ENCODE assay signal across 26 cellular contexts in genomic region chr18:42338683-42339082, GRCh38.
DNase-seq lines count a peak whose midpoint lies in the region; ATAC-seq and TF ChIP-seq lines count a peak whose summit lies in the region.
"Had no signal": no experiment of that assay in that cellular context is flagged by ENCODE, and none has a peak within 500 bp of the region (broad histone marks: within the 10 kb centered on the region; RNA-seq: fewer than 3 reads in every experiment).

No MANE protein-coding gene starts in this region.

- H3K9me3 ChIP-seq in HAP-1 = peaks cover 15% of the 10 kb centered on the region
- H3K9me3 ChIP-seq: body of pancreas, gastrocnemius medialis, psoas muscle had no signal

- H3K27me3 Mint-ChIP-seq in nephron progenitor cell (ENCODE audit: low read depth, poor library complexity) = peaks cover 5% of the 10 kb centered on the region
- H3K27me3 Mint-ChIP-seq in natural killer cell treated with Interleukin-12 subunit alpha and Interleukin-12 subunit beta and Interleukin-15 and Interleukin-18, amount 100 ng/mL, for 72 hours = no peaks in the 10 kb centered on the region
- H3K27me3 Mint-ChIP-seq: activated CD4-positive, alpha-beta T cell treated with anti-CD3 and anti-CD28 coated beads, Interleukin-2, amount 10 ng/mL, durations not matched to agents 7 days and 5 days; activated naive CD8-positive, alpha-beta T cell treated with anti-CD3 and anti-CD28 coated beads for 36 hours; activated T-helper 17 cell treated with anti-CD3 and anti-CD28 coated beads, Interleukin-2, amount 50 U/mL, for 72 hours; CD4-positive, CD25-positive, alpha-beta regulatory T cell had no signal

- H3K4me1 Mint-ChIP-seq in nephron progenitor cell = peaks cover 24% of the 10 kb centered on the region
- no peaks in the 10 kb centered on the region for H3K4me1 Mint-ChIP-seq in natural killer cell treated with Interleukin-12 subunit alpha and Interleukin-12 subunit beta and Interleukin-15 and Interleukin-18, amount 100 ng/mL, for 72 hours (ENCODE audit: low read depth in 2 of 2)
- H3K4me1 Mint-ChIP-seq: activated CD4-positive, alpha-beta T cell treated with anti-CD3 and anti-CD28 coated beads, Interleukin-2, amount 10 ng/mL, durations not matched to agents 7 days and 5 days; activated naive CD8-positive, alpha-beta T cell treated with anti-CD3 and anti-CD28 coated beads for 36 hours; activated T-helper 17 cell treated with anti-CD3 and anti-CD28 coated beads, Interleukin-2, amount 50 U/mL, for 72 hours; CD4-positive, CD25-positive, alpha-beta regulatory T cell; stimulated activated effector memory CD8-positive, alpha-beta T cell treated with anti-CD3 and anti-CD28 coated beads, Interleukin-12 subunit alpha, Interleukin-12 subunit beta, amount 100 ng/mL, for 72 hours had no signal

- no peak overlapping the region for H3K4me3 ChIP-seq in HAP-1
- H3K4me3 ChIP-seq: body of pancreas, esophagus squamous epithelium, gastrocnemius medialis, left lung, psoas muscle, SK-N-MC, skin epidermis had no signal

- no peak for TF ChIP-seq CTCF in nephron progenitor cell (IDR thresholded peaks at IDR 0.05)

- in situ Hi-C loops in HAP-1 (cut with MboI; ENCODE audit: low sequenced_read_pairs) = no loop called here

- H3K36me3 ChIP-seq in HAP-1 (replicated peaks) = no peaks in the 10 kb centered on the region
- H3K36me3 ChIP-seq: esophagus squamous epithelium, gastrocnemius medialis, left lung had no signal

- H3K36me3 Mint-ChIP-seq in nephron progenitor cell (ENCODE audit: low read depth) = peaks cover 25% of the 10 kb centered on the region
- H3K36me3 Mint-ChIP-seq in natural killer cell treated with Interleukin-12 subunit alpha and Interleukin-12 subunit beta and Interleukin-15 and Interleukin-18, amount 100 ng/mL, for 72 hours = no peaks in the 10 kb centered on the region
- H3K36me3 Mint-ChIP-seq: activated naive CD8-positive, alpha-beta T cell treated with anti-CD3 and anti-CD28 coated beads for 36 hours; stimulated activated effector memory CD8-positive, alpha-beta T cell treated with anti-CD3 and anti-CD28 coated beads, Interleukin-12 subunit alpha, Interleukin-12 subunit beta, amount 100 ng/mL, for 72 hours had no signal

- H3K27ac Mint-ChIP-seq in nephron progenitor cell = peak overlapping the region; percentile 70
- no peak overlapping the region for H3K27ac Mint-ChIP-seq in natural killer cell treated with Interleukin-12 subunit alpha and Interleukin-12 subunit beta and Interleukin-15 and Interleukin-18, amount 100 ng/mL, for 72 hours
- H3K27ac Mint-ChIP-seq: activated CD4-positive, alpha-beta T cell treated with anti-CD3 and anti-CD28 coated beads, Interleukin-2, amount 10 ng/mL, durations not matched to agents 7 days and 5 days; activated naive CD8-positive, alpha-beta T cell treated with anti-CD3 and anti-CD28 coated beads for 36 hours; activated T-helper 17 cell treated with anti-CD3 and anti-CD28 coated beads, Interleukin-2, amount 50 U/mL, for 72 hours; CD4-positive, CD25-positive, alpha-beta regulatory T cell; stimulated activated effector memory CD8-positive, alpha-beta T cell treated with anti-CD3 and anti-CD28 coated beads, Interleukin-12 subunit alpha, Interleukin-12 subunit beta, amount 100 ng/mL, for 72 hours had no signal

- peaks cover 39% of the 10 kb centered on the region for H3K9me3 Mint-ChIP-seq in nephron progenitor cell
- H3K9me3 Mint-ChIP-seq in natural killer cell treated with Interleukin-12 subunit alpha and Interleukin-12 subunit beta and Interleukin-15 and Interleukin-18, amount 100 ng/mL, for 72 hours = peaks cover 18% of the 10 kb centered on the region
- H3K9me3 Mint-ChIP-seq: activated CD4-positive, alpha-beta T cell treated with anti-CD3 and anti-CD28 coated beads, Interleukin-2, amount 10 ng/mL, durations not matched to agents 7 days and 5 days; activated naive CD8-positive, alpha-beta T cell treated with anti-CD3 and anti-CD28 coated beads for 36 hours had no signal

- DNase-seq in HAP-1 (ENCODE audit: low spot score in 2 of 2) (peak; percentile 18 to 77), NCI-H69 (lab: John Stamatoyannopoulos, UW) (peak; percentile 90), iPS-NIHi11 (ENCODE audit: low spot score) (peak; percentile 35), nephron progenitor cell (no peak), NCI-H524 treated with DMSO at 0.1 percent for 48 hours (lab: John Stamatoyannopoulos, UW) (no peak)
- DNase-seq in natural killer cell treated with Interleukin-12 subunit alpha and Interleukin-12 subunit beta and Interleukin-15 and Interleukin-18, amount 100 ng/mL, for 72 hours (ENCODE audit: low spot score) = no peak
- DNase-seq: activated CD4-positive, alpha-beta T cell treated with anti-CD3 and anti-CD28 coated beads, Interleukin-2, amount 10 ng/mL, durations not matched to agents 7 days and 5 days; activated CD8-positive, alpha-beta memory T cell treated with anti-CD3 and anti-CD28 coated beads, Interleukin-2, amount 50 U/mL, for 4 hours; activated naive CD8-positive, alpha-beta T cell treated with anti-CD3 and anti-CD28 coated beads for 36 hours; body of pancreas; CD4-positive, CD25-positive, alpha-beta regulatory T cell; effector memory CD4-positive, alpha-beta T cell; esophagus squamous epithelium; gastrocnemius medialis; GF-D8; left lung; NCI-H187 treated with DMSO at 0.1 percent for 48 hours; NK-92 treated with Interleukin-12 subunit alpha and Interleukin-12 subunit beta, amount 100 ng/mL, for 24 hours; psoas muscle; stimulated activated CD4-positive, alpha-beta T cell treated with anti-CD3 and anti-CD28 coated beads, Interleukin-2, amount 100 ng/mL, for 24 hours; T-helper 2 cell had no signal

- H3K27me3 ChIP-seq in HAP-1 (ENCODE audit: low read depth) = no peaks in the 10 kb centered on the region
- H3K27me3 ChIP-seq: body of pancreas, esophagus squamous epithelium, gastrocnemius medialis, left lung had no signal

- H3K4me3 Mint-ChIP-seq in nephron progenitor cell = no peak overlapping the region
- no peak overlapping the region for H3K4me3 Mint-ChIP-seq in natural killer cell treated with Interleukin-12 subunit alpha and Interleukin-12 subunit beta and Interleukin-15 and Interleukin-18, amount 100 ng/mL, for 72 hours
- H3K4me3 Mint-ChIP-seq: activated CD4-positive, alpha-beta T cell treated with anti-CD3 and anti-CD28 coated beads, Interleukin-2, amount 10 ng/mL, durations not matched to agents 7 days and 5 days; activated naive CD8-positive, alpha-beta T cell treated with anti-CD3 and anti-CD28 coated beads for 36 hours; activated T-helper 17 cell treated with anti-CD3 and anti-CD28 coated beads, Interleukin-2, amount 50 U/mL, for 72 hours; CD4-positive, CD25-positive, alpha-beta regulatory T cell; stimulated activated effector memory CD8-positive, alpha-beta T cell treated with anti-CD3 and anti-CD28 coated beads, Interleukin-12 subunit alpha, Interleukin-12 subunit beta, amount 100 ng/mL, for 72 hours had no signal

- no peak for ATAC-seq in HG03108 (IDR thresholded peaks at IDR 0.05; ENCODE audit: unreplicated experiment)
- ATAC-seq in natural killer cell treated with Interleukin-12 subunit alpha and Interleukin-12 subunit beta and Interleukin-15 and Interleukin-18, amount 100 ng/mL, for 72 hours = no peak
- ATAC-seq: activated T-helper 17 cell treated with anti-CD3 and anti-CD28 coated beads, Interleukin-2, amount 50 U/mL, for 72 hours; body of pancreas; psoas muscle; stimulated activated effector memory CD8-positive, alpha-beta T cell treated with anti-CD3 and anti-CD28 coated beads, Interleukin-12 subunit alpha, Interleukin-12 subunit beta, amount 100 ng/mL, for 72 hours had no signal

- peaks cover 53% of the 10 kb centered on the region for H3K4me1 ChIP-seq in HAP-1
- H3K4me1 ChIP-seq: body of pancreas, esophagus squamous epithelium, gastrocnemius medialis, left lung, psoas muscle had no signal

Comparison
In these comparisons a context has a peak if more than half of its experiments do, and no peak if none do; other contexts are left out.
1. DNase-seq: peak in HAP-1 (2 of 2), NCI-H69 (single experiment) and iPS-NIHi11 (single experiment); none in nephron progenitor cell (single experiment), NCI-H524 treated with DMSO at 0.1 percent for 48 hours (single experiment) and natural killer cell treated with Interleukin-12 subunit alpha and Interleukin-12 subunit beta and Interleukin-15 and Interleukin-18, amount 100 ng/mL, for 72 hours (single experiment).